Comparison of ENCODE assay signal across 1 cellular context in genomic region chr3:115624898-115625297, GRCh38.
TF ChIP-seq lines count a peak whose summit lies in the region.

No MANE protein-coding gene starts in this region.

TF ChIP-seq in HEK293T, 16 proteins besides CTCF, POLR2A, EP300 and RAD21:
- TF ChIP-seq SP1 (IDR thresholded peaks at IDR 0.05) (no peak), LEF1 (IDR thresholded peaks at IDR 0.05; ENCODE audit: borderline replicate concordance) (no peak), FOXM1 (IDR thresholded peaks at IDR 0.05; ENCODE audit: borderline replicate concordance) (no peak), NFRKB (IDR thresholded peaks at IDR 0.05) (no peak), L3MBTL2 (conservative IDR thresholded peaks at IDR 0.05) (no peak)
